In genomic region chr7:114886241-114886640, GRCh38 we compare ENCODE assay signal across 22 cellular contexts.
"Had no signal": no experiment of that assay in that cellular context is flagged by ENCODE, and none has a peak within 500 bp of the region (broad histone marks: within the 10 kb centered on the region; RNA-seq: fewer than 3 reads in every experiment).

No MANE protein-coding gene starts in this region.

- FAIRE-seq: bronchial epithelial cell, urothelium cell line had no signal

- H3K27ac ChIP-seq: esophagus squamous epithelium, gastrocnemius medialis, left ventricle myocardium inferior, neural progenitor cell, transverse colon had no signal

- DNase-seq: activated CD4-positive, alpha-beta T cell treated with anti-CD3 and anti-CD28 coated beads, Interleukin-2, amount 10 ng/mL, durations not matched to agents 7 days and 5 days; activated CD4-positive, CD25-positive, alpha-beta regulatory T cell; activated naive CD4-positive, alpha-beta T cell treated with anti-CD3 and anti-CD28 coated beads for 36 hours; activated T-cell treated with anti-CD3 and anti-CD28 coated beads, Interleukin-2, amount 50 U/mL, for 24 hours; amygdala; cerebellar nuclear complex; cortex of kidney; endodermal cell; esophagus squamous epithelium; gastrocnemius medialis; head of caudate nucleus; hypothalamus; left ventricle myocardium inferior; naive thymus-derived CD8-positive, alpha-beta T cell; stimulated activated CD4-positive, alpha-beta T cell treated with anti-CD3 and anti-CD28 coated beads, Interleukin-2, amount 100 ng/mL, for 48 hours; stimulated activated CD8-positive, alpha-beta memory T cell treated with anti-CD3 and anti-CD28 coated beads, Interleukin-4, amount 100 ng/mL, for 48 hours; stimulated activated naive B cell treated with anti-CD40 and anti-IgM and Interleukin-4, amounts not matched to agents 10 μg/mL and 1 μg/mL and 100 μg/mL, for 72 hours; transverse colon had no signal

- H3K4me2 ChIP-seq: neural progenitor cell had no signal

- H3K27me3 ChIP-seq: esophagus squamous epithelium, gastrocnemius medialis, neural progenitor cell, transverse colon had no signal

- ATAC-seq: gastrocnemius medialis; naive thymus-derived CD8-positive, alpha-beta T cell; sciatic nerve; stimulated activated naive B cell treated with anti-CD40 and anti-IgM and Interleukin-4, amounts not matched to agents 10 μg/mL and 1 μg/mL and 100 μg/mL, for 72 hours had no signal

- H3K9me3 ChIP-seq: esophagus squamous epithelium, gastrocnemius medialis, left ventricle myocardium inferior, transverse colon had no signal

- H3K36me3 ChIP-seq: esophagus squamous epithelium, gastrocnemius medialis, left ventricle myocardium inferior, neural progenitor cell, transverse colon had no signal

- H3K4me1 ChIP-seq: gastrocnemius medialis, left ventricle myocardium inferior, neural progenitor cell had no signal

- H3K9ac ChIP-seq: neural progenitor cell had no signal

- H2AFZ ChIP-seq: neural progenitor cell had no signal

- H3K4me3 ChIP-seq: esophagus squamous epithelium, gastrocnemius medialis, left ventricle myocardium inferior, neural progenitor cell, transverse colon had no signal
